ENCODE assay signal across 13 cellular contexts in the genomic region with DNA sequence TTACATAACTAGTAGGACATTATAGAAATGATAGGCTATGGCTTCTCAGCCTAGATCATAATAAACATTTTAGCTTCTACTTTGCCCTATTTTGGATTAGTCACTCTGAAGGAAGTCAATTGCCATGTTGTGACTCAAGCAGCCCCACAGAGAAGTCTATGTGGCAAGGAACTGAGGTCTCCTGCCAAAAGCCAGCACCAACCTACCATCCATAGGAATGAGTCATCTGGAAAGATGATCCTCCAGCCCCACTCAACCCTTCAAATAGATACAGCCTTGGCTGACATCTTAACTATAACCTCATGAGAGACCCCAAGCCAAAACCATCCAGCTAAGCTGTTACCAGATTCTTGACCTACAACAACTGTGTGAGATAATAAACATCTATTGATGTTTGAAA.
DNase-seq lines count a peak whose midpoint lies in the region; ATAC-seq, FAIRE-seq and TF ChIP-seq lines count a peak whose summit lies in the region.
"Had no signal": no experiment of that assay in that cellular context is flagged by ENCODE, and none has a peak within 500 bp of the region (broad histone marks: within the 10 kb centered on the region; RNA-seq: fewer than 3 reads in every experiment).

No MANE protein-coding gene starts in this region.

- TF ChIP-seq POLR2A in A549 (IDR thresholded peaks at IDR 0.05; ENCODE audit: low read length) (no peak), gastrocnemius medialis (IDR thresholded peaks at IDR 0.05) (no peak), upper lobe of left lung (IDR thresholded peaks at IDR 0.05) (no peak)

- TF ChIP-seq RAD21 in A549 (conservative IDR thresholded peaks at IDR 0.05 in 1 of 2, IDR thresholded peaks at IDR 0.05 in 1 of 2): no peak

- in situ Hi-C loops in gastrocnemius medialis (cut with MboI; ENCODE audit: low sequenced_read_pairs in 4 of 4): no loop called here

- CTCF ChIA-PET in A549 (lab: Yijun Ruan, JAX): interaction anchor here (1.5 kb wide), 1 partner anchor 10 kb away, joined by 6 read pairs; no protein-coding TSS in a partner anchor

- H3K27me3 ChIP-seq in gastrocnemius medialis (no peaks in the 10 kb centered on the region), upper lobe of left lung (no peaks in the 10 kb centered on the region)
- H3K27me3 ChIP-seq: tibial nerve had no signal

- H3K36me3 ChIP-seq in gastrocnemius medialis: no peaks in the 10 kb centered on the region
- no peaks in the 10 kb centered on the region for H3K36me3 ChIP-seq in upper lobe of left lung
- H3K36me3 ChIP-seq: tibial nerve had no signal

- FAIRE-seq in A549 (lab: Jason Lieb, UNC): no peak

- H3K4me3 ChIP-seq in A549: no peak overlapping the region
- H3K4me3 ChIP-seq in fibroblast of pulmonary artery (replicated peaks; ENCODE audit: low read depth, low read length): no peak overlapping the region
- H3K4me3 ChIP-seq in gastrocnemius medialis: no peak overlapping the region
- no peak overlapping the region for H3K4me3 ChIP-seq in upper lobe of left lung
- H3K4me3 ChIP-seq: smooth muscle cell, tibial nerve had no signal

- ATAC-seq in A549 (peak; percentile 93 to 97), GM18517 (IDR thresholded peaks at IDR 0.05; ENCODE audit: unreplicated experiment) (no peak), gastrocnemius medialis (no peak), upper lobe of left lung (ENCODE audit: low FRiP score in 2 of 2) (no peak)

- DNase-seq in A549 (ENCODE audit: low read depth in 1 of 2, low spot score in 1 of 2) (peak; percentile 17 to 56), H4 (ENCODE audit: low spot score) (peak; percentile 89), T1000 (lab: John Stamatoyannopoulos, UW) (peak; percentile 70), fibroblast of pulmonary artery (ENCODE audit: low read depth) (peak; percentile 68), gastrocnemius medialis (no peak), upper lobe of left lung (no peak)
- no peak for DNase-seq in activated CD8-positive, alpha-beta memory T cell treated with anti-CD3 and anti-CD28 coated beads, Interleukin-2, amount 50 U/mL, for 4 hours
- DNase-seq: Kasumi-1, NCI-H2227 treated with DMSO at 0.1 percent for 48 hours had no signal

- H3K9me3 ChIP-seq in A549 (no peaks in the 10 kb centered on the region), gastrocnemius medialis (no peaks in the 10 kb centered on the region), upper lobe of left lung (no peaks in the 10 kb centered on the region)
- H3K9me3 ChIP-seq: tibial nerve had no signal

- no peak for TF ChIP-seq CTCF in A549 (IDR thresholded peaks at IDR 0.05)
- no peak for TF ChIP-seq CTCF in fibroblast of pulmonary artery (IDR thresholded peaks at IDR 0.05; ENCODE audit: low read length, missing control alignments)
- no peak for TF ChIP-seq CTCF in gastrocnemius medialis (IDR thresholded peaks at IDR 0.05 in 4 of 5, conservative IDR thresholded peaks at IDR 0.05 in 1 of 5)
- no peak for TF ChIP-seq CTCF in upper lobe of left lung (IDR thresholded peaks at IDR 0.05)

- H3K4me2 ChIP-seq in A549: peak overlapping the region; percentile 41; the same call in 2 of the 3 replicates
- H3K4me2 ChIP-seq: smooth muscle cell had no signal

- TF ChIP-seq EP300 in A549 (IDR thresholded peaks at IDR 0.05) (no peak), upper lobe of left lung (IDR thresholded peaks at IDR 0.05) (no peak)

- intact Hi-C loops in gastrocnemius medialis (cut with DNase I; ENCODE audit: low total_unique reads): no loop called here

- H3K27ac ChIP-seq in A549: no peak overlapping the region
- no peak overlapping the region for H3K27ac ChIP-seq in gastrocnemius medialis
- H3K27ac ChIP-seq in upper lobe of left lung: no peak overlapping the region
- H3K27ac ChIP-seq: tibial nerve, VCaP had no signal

- H3K4me1 ChIP-seq in A549 (peaks cover 10% of the 10 kb centered on the region; the same call in 2 of the 3 replicates), gastrocnemius medialis (no peaks in the 10 kb centered on the region), upper lobe of left lung (no peaks in the 10 kb centered on the region)
- H3K4me1 ChIP-seq: tibial nerve had no signal

- POLR2A ChIA-PET in A549 (lab: Yijun Ruan, JAX): no interaction called here

TF ChIP-seq in A549, 52 proteins besides CTCF, POLR2A, EP300 and RAD21:
- 0 out of 4 replicates have a peak, but pooled peaks have one; percentile 11 to 16 for TF ChIP-seq CEBPB (IDR thresholded peaks at IDR 0.05)
- no peak for TF ChIP-seq NR3C1 (IDR thresholded peaks at IDR 0.05)
- no peak for TF ChIP-seq RFX5 (IDR thresholded peaks at IDR 0.05)
- TF ChIP-seq TFCP2L1 (CRISPR knock-in tag; IDR thresholded peaks at IDR 0.05): no peak
- no peak for TF ChIP-seq KDM1A (IDR thresholded peaks at IDR 0.05; ENCODE audit: low read depth)
- TF ChIP-seq, protein P1, sequence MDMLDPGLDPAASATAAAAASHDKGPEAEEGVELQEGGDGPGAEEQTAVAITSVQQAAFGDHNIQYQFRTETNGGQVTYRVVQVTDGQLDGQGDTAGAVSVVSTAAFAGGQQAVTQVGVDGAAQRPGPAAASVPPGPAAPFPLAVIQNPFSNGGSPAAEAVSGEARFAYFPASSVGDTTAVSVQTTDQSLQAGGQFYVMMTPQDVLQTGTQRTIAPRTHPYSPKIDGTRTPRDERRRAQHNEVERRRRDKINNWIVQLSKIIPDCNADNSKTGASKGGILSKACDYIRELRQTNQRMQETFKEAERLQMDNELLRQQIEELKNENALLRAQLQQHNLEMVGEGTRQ (IDR thresholded peaks at IDR 0.05): no peak
- no peak for TF ChIP-seq GATA3 (IDR thresholded peaks at IDR 0.05; ENCODE audit: borderline replicate concordance)
- no peak for TF ChIP-seq ZSCAN20 (CRISPR knock-in tag; IDR thresholded peaks at IDR 0.05)
- TF ChIP-seq EHMT2 (IDR thresholded peaks at IDR 0.05; ENCODE audit: low read depth): no peak
- TF ChIP-seq FOSL2 (IDR thresholded peaks at IDR 0.05): peak; percentile 62
- TF ChIP-seq FOSL2 (CRISPR knock-in tag; IDR thresholded peaks at IDR 0.05): peak; percentile 64
- peak; percentile 63 for TF ChIP-seq JUNB (IDR thresholded peaks at IDR 0.05)
TF ChIP-seq in A549: peak in this region for 3.

Comparison
In these comparisons a context has a peak if more than half of its experiments do, and no peak if none do; other contexts are left out.
1. ATAC-seq: peak in A549 (2 of 2); none in GM18517 (single experiment), gastrocnemius medialis (0 of 2) and upper lobe of left lung (0 of 2).
2. DNase-seq: peak in A549 (2 of 2), H4 (single experiment), T1000 (single experiment) and fibroblast of pulmonary artery (single experiment); none in activated CD8-positive, alpha-beta memory T cell treated with anti-CD3 and anti-CD28 coated beads, Interleukin-2, amount 50 U/mL, for 4 hours (single experiment), gastrocnemius medialis (0 of 2) and upper lobe of left lung (0 of 2).